Comparison of ENCODE assay signal across 8 cellular contexts in the genomic region with DNA sequence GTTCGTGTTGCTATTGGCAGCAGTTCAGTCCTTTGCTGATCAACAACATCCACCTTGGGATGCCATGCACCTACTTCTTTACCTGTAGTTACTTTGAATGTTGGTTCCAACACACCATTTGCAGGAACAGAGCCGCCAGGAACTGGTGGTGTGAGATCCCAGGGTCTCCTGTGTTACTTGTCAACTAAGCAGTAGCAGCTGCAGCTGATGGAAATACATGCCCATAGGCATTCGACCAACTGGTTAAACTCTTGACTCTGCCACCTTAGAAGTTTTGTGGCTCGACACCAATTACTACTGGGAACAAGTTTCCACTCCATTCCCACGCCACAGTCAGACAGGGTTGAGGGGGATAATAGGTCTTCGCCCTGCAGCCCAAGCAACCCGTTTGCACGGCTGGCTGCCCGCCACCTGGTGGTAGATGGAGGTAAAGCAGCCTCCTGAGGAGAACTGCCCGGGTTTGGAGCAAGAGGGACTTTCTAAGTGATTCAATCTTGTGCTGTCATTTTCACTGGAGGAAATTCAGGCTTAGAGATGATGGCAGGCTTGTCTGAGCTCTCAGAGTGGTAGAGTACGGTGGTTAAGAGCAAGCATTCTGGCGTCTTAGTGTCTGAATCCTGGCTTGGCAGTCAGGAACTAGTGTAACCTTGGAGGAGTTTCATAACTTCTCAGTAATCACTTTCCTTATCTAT.
DNase-seq lines count a peak whose midpoint lies in the region; ATAC-seq and TF ChIP-seq lines count a peak whose summit lies in the region.

No MANE protein-coding gene starts in this region.

- H3K9me3 Mint-ChIP-seq in stimulated activated naive CD8-positive, alpha-beta T cell treated with anti-CD3 and anti-CD28 coated beads, Interleukin-15, Interleukin-2, amounts not matched to agents 100 ng/mL and 50 ng/mL, for 24 hours: no peaks in the 10 kb centered on the region

- H3K9me2 ChIP-seq in PC-9 (ENCODE audit: insufficient read depth) (no peaks in the 10 kb centered on the region), neural cell (ENCODE audit: insufficient read depth, low read length) (no peaks in the 10 kb centered on the region)

- no peaks in the 10 kb centered on the region for H3K9me3 ChIP-seq in BE2C
- no peaks in the 10 kb centered on the region for H3K9me3 ChIP-seq in PC-9 (ENCODE audit: insufficient read depth, low read depth)
- H3K9me3 ChIP-seq in fibroblast of lung (ENCODE audit: control insufficient read depth, insufficient read depth, low read depth, low read length): no peaks in the 10 kb centered on the region
- H3K9me3 ChIP-seq in neural cell (ENCODE audit: low read length): no peaks in the 10 kb centered on the region

- no peaks in the 10 kb centered on the region for H3K36me3 Mint-ChIP-seq in stimulated activated naive CD8-positive, alpha-beta T cell treated with anti-CD3 and anti-CD28 coated beads, Interleukin-15, Interleukin-2, amounts not matched to agents 100 ng/mL and 50 ng/mL, for 24 hours (ENCODE audit: low read depth)

- TF ChIP-seq EP300 in neural cell (conservative IDR thresholded peaks at IDR 0.05; ENCODE audit: poor library complexity, severe bottlenecking): no peak

- H3K27me3 ChIP-seq in BE2C (no peaks in the 10 kb centered on the region), PC-9 (ENCODE audit: insufficient read depth, low read depth) (no peaks in the 10 kb centered on the region), fibroblast of lung (ENCODE audit: control insufficient read depth, insufficient read depth, low read length) (peaks cover 14% of the 10 kb centered on the region), neural cell (ENCODE audit: insufficient read depth, low read depth, low read length) (no peaks in the 10 kb centered on the region)

- peak overlapping the region; percentile 45 for H3K27ac Mint-ChIP-seq in stimulated activated naive CD8-positive, alpha-beta T cell treated with anti-CD3 and anti-CD28 coated beads, Interleukin-15, Interleukin-2, amounts not matched to agents 100 ng/mL and 50 ng/mL, for 24 hours

- intact Hi-C loops in PC-9 (cut with micrococcal nuclease; ENCODE audit: unreplicated experiment): loop anchor here (1.0 kb wide), 3 partner anchors 150 to 235 kb away; no protein-coding TSS in a partner anchor

- H2AFZ ChIP-seq in PC-9 (peak overlapping the region; percentile 11; the same call in 1 of the 2 replicates), fibroblast of lung (ENCODE audit: low read length) (no peak overlapping the region), neural cell (ENCODE audit: low read depth, low read length) (no peak overlapping the region)

- H3K36me3 ChIP-seq in BE2C (no peaks in the 10 kb centered on the region), PC-9 (ENCODE audit: low read depth) (no peaks in the 10 kb centered on the region), fibroblast of lung (ENCODE audit: control insufficient read depth, insufficient read depth, low read length) (no peaks in the 10 kb centered on the region), neural cell (ENCODE audit: insufficient read depth, low read length) (no peaks in the 10 kb centered on the region)

- TF ChIP-seq CTCF in BE2C (IDR thresholded peaks at IDR 0.05; ENCODE audit: low read depth, low read length) (peak; percentile 98), PC-9 (conservative IDR thresholded peaks at IDR 0.05) (peak; percentile 89), fibroblast of lung (conservative IDR thresholded peaks at IDR 0.05 in 1 of 2, IDR thresholded peaks at IDR 0.05 in 1 of 2; ENCODE audit: low read depth in 1 of 2, low read length in 2 of 2) (peak; percentile 94 to 98), neural cell (IDR thresholded peaks at IDR 0.05; ENCODE audit: poor library complexity, severe bottlenecking) (peak; percentile 82)

- H3K79me2 ChIP-seq in PC-9 (ENCODE audit: low read depth) (no peaks in the 10 kb centered on the region), fibroblast of lung (ENCODE audit: control insufficient read depth, insufficient read depth, low read length) (no peaks in the 10 kb centered on the region), neural cell (replicated peaks; ENCODE audit: insufficient read depth, low read length) (no peaks in the 10 kb centered on the region)

- DNase-seq in BE2C: peak; percentile 79
- DNase-seq in PC-9: peak; percentile 36 to 78
- DNase-seq in activated T-helper 1 cell treated with Interleukin-2 at 50 U/mL for 16 hours (ENCODE audit: low read depth): peak; percentile 67
- peak; percentile 53 to 62 for DNase-seq in fibroblast of lung (ENCODE audit: low read depth in 2 of 2)

- POLR2A ChIA-PET in PC-9 (lab: Charles Lee; ENCODE audit: unreplicated experiment): no interaction called here

- H3K4me1 ChIP-seq in BE2C (no peaks in the 10 kb centered on the region), PC-9 (replicated peaks; ENCODE audit: insufficient read depth) (peaks cover 18% of the 10 kb centered on the region), fibroblast of lung (ENCODE audit: control insufficient read depth, extremely low read depth, insufficient read depth, low read length) (no peaks in the 10 kb centered on the region)

- peak; percentile 61 for TF ChIP-seq RAD21 in neural cell (conservative IDR thresholded peaks at IDR 0.05)

- H3K27me3 Mint-ChIP-seq in stimulated activated naive CD8-positive, alpha-beta T cell treated with anti-CD3 and anti-CD28 coated beads, Interleukin-15, Interleukin-2, amounts not matched to agents 100 ng/mL and 50 ng/mL, for 24 hours: peaks cover 6% of the 10 kb centered on the region

- H3K4me3 ChIP-seq in BE2C (ENCODE audit: low read depth, low read length): no peak overlapping the region
- H3K4me3 ChIP-seq in PC-9: no peak overlapping the region
- H3K4me3 ChIP-seq in fibroblast of lung (replicated peaks in 1 of 4; ENCODE audit: control extremely low read depth in 1 of 4, insufficient read depth in 1 of 4, low read depth in 3 of 4, low read length in 4 of 4): no peak overlapping the region
- H3K4me3 ChIP-seq in neural cell (ENCODE audit: low read length): no peak overlapping the region

- no TSS peak for BruUV-seq in PC-9 (replicated peaks; lab: Mats Ljungman, UMichigan)

- no peak overlapping the region for H3K9ac ChIP-seq in fibroblast of lung (ENCODE audit: insufficient read depth, low read length)
- H3K9ac ChIP-seq in neural cell (ENCODE audit: low read length): no peak overlapping the region

- ATAC-seq in GM18907 (IDR thresholded peaks at IDR 0.05; ENCODE audit: unreplicated experiment) (peak; percentile 73), HG03457 (IDR thresholded peaks at IDR 0.05; ENCODE audit: unreplicated experiment) (peak; percentile 73)

- peak overlapping the region; percentile 35 for H3K4me2 ChIP-seq in PC-9
- no peak overlapping the region for H3K4me2 ChIP-seq in fibroblast of lung (ENCODE audit: extremely low read depth, insufficient read depth, low read length)
- H3K4me2 ChIP-seq in neural cell (ENCODE audit: low read length): no peak overlapping the region

- CTCF ChIA-PET in PC-9 (lab: Charles Lee): interaction anchor here (0.6 to 1.5 kb wide), 2 partner anchors 43 to 221 kb away, joined by 3 to 5 read pairs; no protein-coding TSS in a partner anchor

- peak overlapping the region; percentile 9 for H3K4me3 Mint-ChIP-seq in stimulated activated naive CD8-positive, alpha-beta T cell treated with anti-CD3 and anti-CD28 coated beads, Interleukin-15, Interleukin-2, amounts not matched to agents 100 ng/mL and 50 ng/mL, for 24 hours

- H3K27ac ChIP-seq in PC-9 (no peak overlapping the region), fibroblast of lung (ENCODE audit: insufficient read depth, low read length) (no peak overlapping the region), neural cell (ENCODE audit: low read length) (no peak overlapping the region)

- H4K20me1 ChIP-seq in PC-9 (ENCODE audit: insufficient read depth) (no peaks in the 10 kb centered on the region), fibroblast of lung (ENCODE audit: control insufficient read depth, extremely low read depth, insufficient read depth, low read length) (no peaks in the 10 kb centered on the region), neural cell (ENCODE audit: insufficient read depth) (no peaks in the 10 kb centered on the region)

- peaks cover 54% of the 10 kb centered on the region for H3K4me1 Mint-ChIP-seq in stimulated activated naive CD8-positive, alpha-beta T cell treated with anti-CD3 and anti-CD28 coated beads, Interleukin-15, Interleukin-2, amounts not matched to agents 100 ng/mL and 50 ng/mL, for 24 hours (ENCODE audit: low read depth)

- no peaks in the 10 kb centered on the region for H3F3A ChIP-seq in PC-9 (ENCODE audit: insufficient read depth, low read depth)
- H3F3A ChIP-seq in neural cell (ENCODE audit: insufficient read depth, low read length, poor library complexity, severe bottlenecking): no peaks in the 10 kb centered on the region

TF ChIP-seq in neural cell, 6 proteins besides CTCF, POLR2A, EP300 and RAD21:
- TF ChIP-seq SMC3 (conservative IDR thresholded peaks at IDR 0.05; ENCODE audit: poor library complexity) (peak; percentile 77), POLR2AphosphoS5 (IDR thresholded peaks at IDR 0.05) (no peak)
